ENCODE assay signal across 1 cellular context in genomic region chr7:99834382-99834781, GRCh38.
TF ChIP-seq lines count a peak whose summit lies in the region.

No MANE protein-coding gene starts in this region.

TF ChIP-seq in K562, 482 proteins besides CTCF, POLR2A, EP300 and RAD21:
- TF ChIP-seq XRCC5 (IDR thresholded peaks at IDR 0.05; ENCODE audit: low read depth, low read length) (no peak), ASH1L (IDR thresholded peaks at IDR 0.05; ENCODE audit: borderline replicate concordance, low read depth, partially characterized antibody) (no peak), ZNF174 (CRISPR knock-in tag; IDR thresholded peaks at IDR 0.05) (no peak), THRA (IDR thresholded peaks at IDR 0.05) (no peak), LEF1 (IDR thresholded peaks at IDR 0.05) (peak; percentile 55; the same call in 1 of the 2 replicates), IRF1 (CRISPR knock-in tag; IDR thresholded peaks at IDR 0.05; ENCODE audit: borderline replicate concordance) (no peak), MIER1 (IDR thresholded peaks at IDR 0.05; ENCODE audit: low read depth) (no peak), ZNF583 (CRISPR knock-in tag; IDR thresholded peaks at IDR 0.05) (0 out of 2 replicates have a peak, but pooled peaks have one; percentile 1), ZNF75A (CRISPR knock-in tag; IDR thresholded peaks at IDR 0.05) (no peak), ZNF175 (CRISPR knock-in tag; IDR thresholded peaks at IDR 0.05; ENCODE audit: low read depth) (no peak; the same call in 1 of the 2 replicates), HDGF (IDR thresholded peaks at IDR 0.05) (no peak), NRF1 (conservative IDR thresholded peaks at IDR 0.05 in 1 of 2, IDR thresholded peaks at IDR 0.05 in 1 of 2) (no peak), NFXL1 (CRISPR knock-in tag; IDR thresholded peaks at IDR 0.05) (no peak), SRF (CRISPR knock-in tag; IDR thresholded peaks at IDR 0.05) (no peak), ZNF274 (IDR thresholded peaks at IDR 0.05; ENCODE audit: borderline replicate concordance, low read depth, low read length) (no peak), ZNF589 (CRISPR knock-in tag; IDR thresholded peaks at IDR 0.05; ENCODE audit: low read depth) (no peak), ZNF785 (CRISPR knock-in tag; IDR thresholded peaks at IDR 0.05) (peak; percentile 21; the same call in 1 of the 2 replicates)
- TF ChIP-seq, protein P1, sequence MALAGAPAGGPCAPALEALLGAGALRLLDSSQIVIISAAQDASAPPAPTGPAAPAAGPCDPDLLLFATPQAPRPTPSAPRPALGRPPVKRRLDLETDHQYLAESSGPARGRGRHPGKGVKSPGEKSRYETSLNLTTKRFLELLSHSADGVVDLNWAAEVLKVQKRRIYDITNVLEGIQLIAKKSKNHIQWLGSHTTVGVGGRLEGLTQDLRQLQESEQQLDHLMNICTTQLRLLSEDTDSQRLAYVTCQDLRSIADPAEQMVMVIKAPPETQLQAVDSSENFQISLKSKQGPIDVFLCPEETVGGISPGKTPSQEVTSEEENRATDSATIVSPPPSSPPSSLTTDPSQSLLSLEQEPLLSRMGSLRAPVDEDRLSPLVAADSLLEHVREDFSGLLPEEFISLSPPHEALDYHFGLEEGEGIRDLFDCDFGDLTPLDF (CRISPR knock-in tag; IDR thresholded peaks at IDR 0.05): no peak
- TF ChIP-seq, protein P2, sequence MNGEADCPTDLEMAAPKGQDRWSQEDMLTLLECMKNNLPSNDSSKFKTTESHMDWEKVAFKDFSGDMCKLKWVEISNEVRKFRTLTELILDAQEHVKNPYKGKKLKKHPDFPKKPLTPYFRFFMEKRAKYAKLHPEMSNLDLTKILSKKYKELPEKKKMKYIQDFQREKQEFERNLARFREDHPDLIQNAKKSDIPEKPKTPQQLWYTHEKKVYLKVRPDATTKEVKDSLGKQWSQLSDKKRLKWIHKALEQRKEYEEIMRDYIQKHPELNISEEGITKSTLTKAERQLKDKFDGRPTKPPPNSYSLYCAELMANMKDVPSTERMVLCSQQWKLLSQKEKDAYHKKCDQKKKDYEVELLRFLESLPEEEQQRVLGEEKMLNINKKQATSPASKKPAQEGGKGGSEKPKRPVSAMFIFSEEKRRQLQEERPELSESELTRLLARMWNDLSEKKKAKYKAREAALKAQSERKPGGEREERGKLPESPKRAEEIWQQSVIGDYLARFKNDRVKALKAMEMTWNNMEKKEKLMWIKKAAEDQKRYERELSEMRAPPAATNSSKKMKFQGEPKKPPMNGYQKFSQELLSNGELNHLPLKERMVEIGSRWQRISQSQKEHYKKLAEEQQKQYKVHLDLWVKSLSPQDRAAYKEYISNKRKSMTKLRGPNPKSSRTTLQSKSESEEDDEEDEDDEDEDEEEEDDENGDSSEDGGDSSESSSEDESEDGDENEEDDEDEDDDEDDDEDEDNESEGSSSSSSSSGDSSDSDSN (IDR thresholded peaks at IDR 0.05; ENCODE audit: borderline replicate concordance in 1 of 2, low read depth in 2 of 2, low read length in 2 of 2): no peak
